Comparison of ENCODE assay signal across 25 cellular contexts in the genomic region with DNA sequence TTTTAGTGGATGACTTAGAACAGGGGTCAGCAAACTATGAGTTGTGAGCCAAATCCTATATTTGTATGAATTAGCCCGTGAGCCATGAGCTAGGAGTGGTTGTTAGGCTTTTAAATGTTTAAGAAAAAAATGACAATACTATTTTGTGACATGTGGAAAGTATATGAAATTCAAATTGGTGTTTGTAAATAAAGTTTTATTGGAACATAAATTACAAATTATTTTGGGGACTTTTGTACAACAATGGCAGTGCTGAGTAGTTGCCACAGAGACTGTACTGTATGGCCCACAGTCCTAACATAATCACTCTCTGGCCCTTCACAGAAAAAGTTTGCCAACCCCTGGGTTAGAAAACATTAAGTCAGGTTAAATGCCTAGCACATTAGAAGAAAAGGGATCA.
"Had no signal": no experiment of that assay in that cellular context is flagged by ENCODE, and none has a peak within 500 bp of the region (broad histone marks: within the 10 kb centered on the region; RNA-seq: fewer than 3 reads in every experiment).

No MANE protein-coding gene starts in this region.

- H3K9me3 ChIP-seq: esophagus squamous epithelium, gastrocnemius medialis, heart right ventricle, left lung, mucosa of descending colon had no signal

- H3K27ac Mint-ChIP-seq: mesothelial cell of epicardium, naive B cell had no signal

- H3K4me1 ChIP-seq: gastrocnemius medialis, heart right ventricle, left lung had no signal

- FAIRE-seq: colon, endothelial cell of umbilical vein, keratinocyte had no signal

- ATAC-seq: gastrocnemius medialis, heart right ventricle, left cardiac atrium, left lung, left ventricle myocardium superior, mucosa of descending colon had no signal

- H3K9me3 Mint-ChIP-seq: mesothelial cell of epicardium, naive B cell had no signal

- H3K27ac ChIP-seq: coronary artery, dorsolateral prefrontal cortex, esophagus squamous epithelium, gastrocnemius medialis, heart right ventricle, left lung had no signal

- H3K27me3 Mint-ChIP-seq: naive B cell had no signal

- H3K4me3 Mint-ChIP-seq: mesothelial cell of epicardium, naive B cell had no signal

- DNase-seq: dermis blood vessel endothelial cell; dorsolateral prefrontal cortex; effector CD4-positive, alpha-beta T cell; effector memory CD4-positive, alpha-beta T cell; esophagus squamous epithelium; foreskin fibroblast; foreskin melanocyte; gastrocnemius medialis; glutamatergic neuron; head of caudate nucleus; heart right ventricle; hippocampal formation; left cardiac atrium; left lung; left ventricle myocardium superior; mammary epithelial cell; mesenchymal stem cell; mucosa of descending colon; naive B cell had no signal

- H3K4me3 ChIP-seq: coronary artery, dorsolateral prefrontal cortex, esophagus squamous epithelium, gastrocnemius medialis, heart right ventricle, left lung, lung, mucosa of descending colon had no signal

- H3K27me3 ChIP-seq: dorsolateral prefrontal cortex, esophagus squamous epithelium, gastrocnemius medialis, heart right ventricle, left lung had no signal
